Comparison of ENCODE assay signal across 19 cellular contexts in genomic region chr13:113926951-113927660, GRCh38. TPM values are rescaled to one million over a fixed set of nuclear protein-coding genes. Genes with fewer than 3 reads are reported as not detected.
DNase-seq lines count a peak whose midpoint lies in the region; ATAC-seq and TF ChIP-seq lines count a peak whose summit lies in the region.
"Had no signal": no experiment of that assay in that cellular context is flagged by ENCODE, and none has a peak within 500 bp of the region (broad histone marks: within the 10 kb centered on the region; RNA-seq: fewer than 3 reads in every experiment).

No MANE protein-coding gene starts in this region.

- no peak overlapping the region for H3K9ac ChIP-seq in neural progenitor cell
- H3K9ac ChIP-seq: KMS-11 had no signal

- H3K4me1 ChIP-seq in neural progenitor cell, result no peaks in the 10 kb centered on the region
- H3K4me1 ChIP-seq: right lobe of liver had no signal

- H3K4me3 ChIP-seq in coronary artery (no peak overlapping the region), neural progenitor cell (no peak overlapping the region)
- H3K4me3 ChIP-seq: cardiac muscle cell, right lobe of liver had no signal

- no peaks in the 10 kb centered on the region for H3K27me3 ChIP-seq in neural progenitor cell
- H3K27me3 ChIP-seq in CD4-positive, alpha-beta T cell (ENCODE audit: control insufficient read depth, insufficient read depth, low read length), result peaks cover 8% of the 10 kb centered on the region
- H3K27me3 ChIP-seq: cardiac muscle cell, right lobe of liver had no signal

- no peaks in the 10 kb centered on the region for H3F3A ChIP-seq in neural progenitor cell (ENCODE audit: low read depth)

- H3K27ac Mint-ChIP-seq in neural progenitor cell, result peak overlapping the region; percentile 95
- no peak overlapping the region for H3K27ac Mint-ChIP-seq in type B pancreatic cell
- H3K27ac Mint-ChIP-seq in CD4-positive, alpha-beta T cell, result no peak overlapping the region

- no peak overlapping the region for H3K4me2 ChIP-seq in neural progenitor cell
- H3K4me2 ChIP-seq: KMS-11 had no signal

- CTCF ChIA-PET in CD4-positive, alpha-beta T cell (lab: Charles Lee), result no interaction called here

- no peak overlapping the region for H3K4me3 Mint-ChIP-seq in neural progenitor cell
- H3K4me3 Mint-ChIP-seq in type B pancreatic cell, result no peak overlapping the region
- H3K4me3 Mint-ChIP-seq in CD4-positive, alpha-beta T cell, result no peak overlapping the region

- peak; percentile 10 for DNase-seq in activated T-cell treated with anti-CD3 and anti-CD28 coated beads, Interleukin-2, amount 50 U/mL, for 1 hour
- DNase-seq in activated T-cell treated with anti-CD3 and anti-CD28 coated beads, Interleukin-2, amount 50 U/mL, for 48 hours, result no peak
- DNase-seq in coronary artery (ENCODE audit: low spot score), result peak; percentile 72
- no peak for DNase-seq in neural progenitor cell (ENCODE audit: low spot score)
- DNase-seq in type B pancreatic cell (ENCODE audit: extremely low spot score, unreplicated experiment), result peak; percentile 53
- DNase-seq in CD4-positive, alpha-beta T cell, result no peak
- DNase-seq in SKM-1 treated with dmso at 0.1 percent for 144 hours (lab: John Stamatoyannopoulos, UW; ENCODE audit: unreplicated experiment), result no peak
- DNase-seq: activated CD4-positive, alpha-beta T cell treated with anti-CD3 and anti-CD28 coated beads, Interleukin-2, amount 50 U/mL, for 4 hours; activated naive CD4-positive, alpha-beta T cell treated with anti-CD3 and anti-CD28 coated beads, Interleukin-2, amount 50 U/mL, for 16 hours; Calu3; glutamatergic neuron; kidney glomerular epithelial cell; NCI-H1694; NCI-H69; stimulated activated naive CD4-positive, alpha-beta T cell had no signal

- POLR2A ChIA-PET in CD4-positive, alpha-beta T cell (lab: Charles Lee), result no interaction called here

- H3K27ac ChIP-seq in coronary artery (peak overlapping the region in 1 of 2 donors; percentile 58), neural progenitor cell (no peak overlapping the region)
- H3K27ac ChIP-seq in CD4-positive, alpha-beta T cell (ENCODE audit: low read depth, low read length), result no peak overlapping the region
- H3K27ac ChIP-seq: cardiac muscle cell, KMS-11, right lobe of liver had no signal

- no peaks in the 10 kb centered on the region for H3K79me2 ChIP-seq in neural progenitor cell (ENCODE audit: low read depth)

- intact Hi-C loops in CD4-positive, alpha-beta T cell (cut with DNase I, micrococcal nuclease), result no loop called here

- H2AFZ ChIP-seq in neural progenitor cell (replicated peaks), result no peak overlapping the region

- H3K36me3 Mint-ChIP-seq in neural progenitor cell, result no peaks in the 10 kb centered on the region
- H3K36me3 Mint-ChIP-seq in type B pancreatic cell, result no peaks in the 10 kb centered on the region
- no peaks in the 10 kb centered on the region for H3K36me3 Mint-ChIP-seq in CD4-positive, alpha-beta T cell (ENCODE audit: low read depth)

- H3K4me1 Mint-ChIP-seq in neural progenitor cell (peaks cover 2% of the 10 kb centered on the region), type B pancreatic cell (ENCODE audit: unreplicated experiment) (peaks cover 8% of the 10 kb centered on the region)
- H3K4me1 Mint-ChIP-seq in CD4-positive, alpha-beta T cell (ENCODE audit: low read depth), result peaks cover 5% of the 10 kb centered on the region

- ATAC-seq in GM21515 (IDR thresholded peaks at IDR 0.05; ENCODE audit: unreplicated experiment), result no peak
- no peak for ATAC-seq in CD4-positive, alpha-beta T cell (ENCODE audit: poor library complexity)

- H3K9me3 ChIP-seq in neural progenitor cell (ENCODE audit: low read depth), result no peaks in the 10 kb centered on the region
- no peaks in the 10 kb centered on the region for H3K9me3 ChIP-seq in CD4-positive, alpha-beta T cell (ENCODE audit: control insufficient read depth, low read length)
- H3K9me3 ChIP-seq: right lobe of liver had no signal

- no peaks in the 10 kb centered on the region for H4K20me1 ChIP-seq in neural progenitor cell (ENCODE audit: low read depth)

- no peak for TF ChIP-seq CTCF in coronary artery (IDR thresholded peaks at IDR 0.05)
- TF ChIP-seq CTCF in neural progenitor cell (IDR thresholded peaks at IDR 0.05), result no peak
- TF ChIP-seq CTCF in type B pancreatic cell (conservative IDR thresholded peaks at IDR 0.05), result no peak
- no peak for TF ChIP-seq CTCF in CD4-positive, alpha-beta T cell (IDR thresholded peaks at IDR 0.05)

- H3K9me3 Mint-ChIP-seq in neural progenitor cell (peaks cover 16% of the 10 kb centered on the region), type B pancreatic cell (peaks cover 3% of the 10 kb centered on the region)
- no peaks in the 10 kb centered on the region for H3K9me3 Mint-ChIP-seq in CD4-positive, alpha-beta T cell

- no peaks in the 10 kb centered on the region for H3K36me3 ChIP-seq in neural progenitor cell
- H3K36me3 ChIP-seq: cardiac muscle cell, right lobe of liver had no signal

- H3K27me3 Mint-ChIP-seq in neural progenitor cell (ENCODE audit: insufficient read depth, low read depth) (peaks cover 9% of the 10 kb centered on the region), type B pancreatic cell (no peaks in the 10 kb centered on the region)
- peaks cover 6% of the 10 kb centered on the region for H3K27me3 Mint-ChIP-seq in CD4-positive, alpha-beta T cell

RNA-seq across cellular contexts. Expression of gene C13orf46, which starts 46.8 kb away (rescaled TPM):
- total RNA-seq in neural progenitor cell (ENCODE audit: low replicate concordance), result not detected in 2 replicates
- 0.29 TPM in 1 of 2 replicates, not detected in the other for total RNA-seq in type B pancreatic cell (ENCODE audit: low replicate concordance)
- 10 to 100 TPM; 19.3 to 19.7 TPM for total RNA-seq in CD4-positive, alpha-beta T cell
- total RNA-seq: cardiac muscle cell had no signal

Comparison
In these comparisons a context has a peak if more than half of its experiments do, and no peak if none do; other contexts are left out.
1. DNase-seq: peak in activated T-cell treated with anti-CD3 and anti-CD28 coated beads, Interleukin-2, amount 50 U/mL, for 1 hour (single experiment), coronary artery (single experiment) and type B pancreatic cell (single experiment); none in activated T-cell treated with anti-CD3 and anti-CD28 coated beads, Interleukin-2, amount 50 U/mL, for 48 hours (0 of 2), neural progenitor cell (single experiment), CD4-positive, alpha-beta T cell (0 of 10) and SKM-1 treated with dmso at 0.1 percent for 144 hours (single experiment).
2. RNA of gene C13orf46, which starts 46.8 kb away (total RNA-seq): 19.3 to 19.7 TPM in CD4-positive, alpha-beta T cell; 0.29 TPM in type B pancreatic cell and not detected in neural progenitor cell; every median in the first group is over 10 times any median in the second.